In genomic region chr10:29028486-29028885, GRCh38 we compare ENCODE assay signal across 18 cellular contexts.
"Had no signal": no experiment of that assay in that cellular context is flagged by ENCODE, and none has a peak within 500 bp of the region (broad histone marks: within the 10 kb centered on the region; RNA-seq: fewer than 3 reads in every experiment).

No MANE protein-coding gene starts in this region.

- H3K36me3 ChIP-seq: esophagus muscularis mucosa, gastroesophageal sphincter, left lung, lower lobe of right lung, right atrium auricular region, upper lobe of left lung, uterus had no signal

- H3K9me3 ChIP-seq: esophagus muscularis mucosa, gastroesophageal sphincter, left lung, lower lobe of right lung, right atrium auricular region, upper lobe of left lung, uterus had no signal

- H3K4me3 Mint-ChIP-seq: effector memory CD8-positive, alpha-beta T cell; memory B cell; naive B cell; nephron had no signal

- DNase-seq: effector memory CD8-positive, alpha-beta T cell; glutamatergic neuron; left lung; lower lobe of right lung; naive B cell; posterior cingulate gyrus; small intestine; stimulated activated CD4-positive, alpha-beta T cell treated with anti-CD3 and anti-CD28 coated beads, Interleukin-2, amount 100 ng/mL, for 48 hours; stimulated activated naive CD4-positive, alpha-beta T cell treated with Interleukin-2 at 50 U/mL for 16 hours; upper lobe of left lung; uterus had no signal

- H3K9me3 Mint-ChIP-seq: effector memory CD8-positive, alpha-beta T cell; memory B cell had no signal

- H3K4me3 ChIP-seq: esophagus muscularis mucosa, gastroesophageal sphincter, left lung, lower lobe of right lung, right atrium auricular region, upper lobe of left lung, uterus had no signal

- H3K4me1 Mint-ChIP-seq: memory B cell, naive B cell had no signal

- FAIRE-seq: keratinocyte, small intestine had no signal

- H3K36me3 Mint-ChIP-seq: memory B cell, naive B cell had no signal

- H3K4me1 ChIP-seq: esophagus muscularis mucosa, gastroesophageal sphincter, left lung, lower lobe of right lung, right atrium auricular region, upper lobe of left lung, uterus had no signal

- H3K27me3 Mint-ChIP-seq: memory B cell had no signal

- H3K27ac Mint-ChIP-seq: effector memory CD8-positive, alpha-beta T cell; memory B cell; naive B cell had no signal

- H3K27ac ChIP-seq: epithelial cell of prostate, esophagus muscularis mucosa, gastroesophageal sphincter, left lung, lower lobe of right lung, right atrium auricular region, upper lobe of left lung, uterus had no signal

- H3K27me3 ChIP-seq: esophagus muscularis mucosa, left lung, right atrium auricular region, upper lobe of left lung, uterus had no signal
